ENCODE assay signal across 3 cellular contexts in genomic region chr18:59101830-59102414, GRCh38.
A peak's percentile ranks its signal among the peaks of the same experiment; 100 is the strongest.
TF ChIP-seq lines count a peak whose summit lies in the region.

No MANE protein-coding gene starts in this region.

TF ChIP-seq in GM23338, 12 proteins besides CTCF, POLR2A, EP300 and RAD21 (continued from another document and continues in another):
- TF ChIP-seq ZNF331 (CRISPR knock-in tag; IDR thresholded peaks at IDR 0.05; ENCODE audit: low read depth) (no peak), CREB1 (CRISPR knock-in tag; IDR thresholded peaks at IDR 0.05; ENCODE audit: low read depth) (no peak), STAT1 (IDR thresholded peaks at IDR 0.05; ENCODE audit: unreplicated experiment) (no peak)
- TF ChIP-seq, protein P1, sequence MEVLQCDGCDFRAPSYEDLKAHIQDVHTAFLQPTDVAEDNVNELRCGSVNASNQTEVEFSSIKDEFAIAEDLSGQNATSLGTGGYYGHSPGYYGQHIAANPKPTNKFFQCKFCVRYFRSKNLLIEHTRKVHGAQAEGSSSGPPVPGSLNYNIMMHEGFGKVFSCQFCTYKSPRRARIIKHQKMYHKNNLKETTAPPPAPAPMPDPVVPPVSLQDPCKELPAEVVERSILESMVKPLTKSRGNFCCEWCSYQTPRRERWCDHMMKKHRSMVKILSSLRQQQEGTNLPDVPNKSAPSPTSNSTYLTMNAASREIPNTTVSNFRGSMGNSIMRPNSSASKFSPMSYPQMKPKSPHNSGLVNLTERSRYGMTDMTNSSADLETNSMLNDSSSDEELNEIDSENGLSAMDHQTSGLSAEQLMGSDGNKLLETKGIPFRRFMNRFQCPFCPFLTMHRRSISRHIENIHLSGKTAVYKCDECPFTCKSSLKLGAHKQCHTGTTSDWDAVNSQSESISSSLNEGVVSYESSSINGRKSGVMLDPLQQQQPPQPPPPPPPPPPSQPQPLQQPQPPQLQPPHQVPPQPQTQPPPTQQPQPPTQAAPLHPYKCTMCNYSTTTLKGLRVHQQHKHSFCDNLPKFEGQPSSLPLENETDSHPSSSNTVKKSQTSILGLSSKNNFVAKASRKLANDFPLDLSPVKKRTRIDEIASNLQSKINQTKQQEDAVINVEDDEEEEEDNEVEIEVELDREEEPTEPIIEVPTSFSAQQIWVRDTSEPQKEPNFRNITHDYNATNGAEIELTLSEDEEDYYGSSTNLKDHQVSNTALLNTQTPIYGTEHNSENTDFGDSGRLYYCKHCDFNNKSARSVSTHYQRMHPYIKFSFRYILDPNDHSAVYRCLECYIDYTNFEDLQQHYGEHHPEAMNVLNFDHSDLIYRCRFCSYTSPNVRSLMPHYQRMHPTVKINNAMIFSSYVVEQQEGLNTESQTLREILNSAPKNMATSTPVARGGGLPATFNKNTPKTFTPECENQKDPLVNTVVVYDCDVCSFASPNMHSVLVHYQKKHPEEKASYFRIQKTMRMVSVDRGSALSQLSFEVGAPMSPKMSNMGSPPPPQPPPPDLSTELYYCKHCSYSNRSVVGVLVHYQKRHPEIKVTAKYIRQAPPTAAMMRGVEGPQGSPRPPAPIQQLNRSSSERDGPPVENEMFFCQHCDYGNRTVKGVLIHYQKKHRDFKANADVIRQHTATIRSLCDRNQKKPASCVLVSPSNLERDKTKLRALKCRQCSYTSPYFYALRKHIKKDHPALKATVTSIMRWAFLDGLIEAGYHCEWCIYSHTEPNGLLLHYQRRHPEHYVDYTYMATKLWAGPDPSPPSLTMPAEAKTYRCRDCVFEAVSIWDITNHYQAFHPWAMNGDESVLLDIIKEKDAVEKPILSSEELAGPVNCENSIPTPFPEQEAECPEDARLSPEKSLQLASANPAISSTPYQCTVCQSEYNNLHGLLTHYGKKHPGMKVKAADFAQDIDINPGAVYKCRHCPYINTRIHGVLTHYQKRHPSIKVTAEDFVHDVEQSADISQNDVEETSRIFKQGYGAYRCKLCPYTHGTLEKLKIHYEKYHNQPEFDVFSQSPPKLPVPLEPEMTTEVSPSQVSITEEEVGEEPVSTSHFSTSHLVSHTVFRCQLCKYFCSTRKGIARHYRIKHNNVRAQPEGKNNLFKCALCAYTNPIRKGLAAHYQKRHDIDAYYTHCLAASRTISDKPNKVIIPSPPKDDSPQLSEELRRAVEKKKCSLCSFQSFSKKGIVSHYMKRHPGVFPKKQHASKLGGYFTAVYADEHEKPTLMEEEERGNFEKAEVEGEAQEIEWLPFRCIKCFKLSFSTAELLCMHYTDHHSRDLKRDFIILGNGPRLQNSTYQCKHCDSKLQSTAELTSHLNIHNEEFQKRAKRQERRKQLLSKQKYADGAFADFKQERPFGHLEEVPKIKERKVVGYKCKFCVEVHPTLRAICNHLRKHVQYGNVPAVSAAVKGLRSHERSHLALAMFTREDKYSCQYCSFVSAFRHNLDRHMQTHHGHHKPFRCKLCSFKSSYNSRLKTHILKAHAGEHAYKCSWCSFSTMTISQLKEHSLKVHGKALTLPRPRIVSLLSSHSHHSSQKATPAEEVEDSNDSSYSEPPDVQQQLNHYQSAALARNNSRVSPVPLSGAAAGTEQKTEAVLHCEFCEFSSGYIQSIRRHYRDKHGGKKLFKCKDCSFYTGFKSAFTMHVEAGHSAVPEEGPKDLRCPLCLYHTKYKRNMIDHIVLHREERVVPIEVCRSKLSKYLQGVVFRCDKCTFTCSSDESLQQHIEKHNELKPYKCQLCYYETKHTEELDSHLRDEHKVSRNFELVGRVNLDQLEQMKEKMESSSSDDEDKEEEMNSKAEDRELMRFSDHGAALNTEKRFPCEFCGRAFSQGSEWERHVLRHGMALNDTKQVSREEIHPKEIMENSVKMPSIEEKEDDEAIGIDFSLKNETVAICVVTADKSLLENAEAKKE (CRISPR knock-in tag; IDR thresholded peaks at IDR 0.05), result no peak

TF ChIP-seq in HEK293, 187 proteins besides CTCF, POLR2A, EP300 and RAD21 (continued from another document):
- TF ChIP-seq HOXA7 (CRISPR knock-in tag; IDR thresholded peaks at IDR 0.05; ENCODE audit: borderline replicate concordance) (no peak), PRDM10 (tag by site-specific recombination; IDR thresholded peaks at IDR 0.05) (peak; percentile 53), ZBTB48 (tag by site-specific recombination; IDR thresholded peaks at IDR 0.05) (peak; percentile 38; the same call in 1 of the 2 replicates)

TF ChIP-seq in H1, 55 proteins besides CTCF, POLR2A, EP300 and RAD21 (continued from another document):
- TF ChIP-seq, protein P2, sequence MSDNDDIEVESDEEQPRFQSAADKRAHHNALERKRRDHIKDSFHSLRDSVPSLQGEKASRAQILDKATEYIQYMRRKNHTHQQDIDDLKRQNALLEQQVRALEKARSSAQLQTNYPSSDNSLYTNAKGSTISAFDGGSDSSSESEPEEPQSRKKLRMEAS (IDR thresholded peaks at IDR 0.05), result 0 out of 2 replicates have a peak, but pooled peaks have one; percentile 22
